ENCODE assay signal across 1 cellular context in genomic region chr1:41241748-41242644, GRCh38.
TF ChIP-seq lines count a peak whose summit lies in the region.

TSS of gene SCMH1 (minus strand) at chr1:41242306. CDS start at chr1:41186133, 56,173 bp downstream.

TF ChIP-seq in K562, 482 proteins besides CTCF, POLR2A, EP300 and RAD21 (continued from another document and continues in another):
- TF ChIP-seq ZNF717 (CRISPR knock-in tag; IDR thresholded peaks at IDR 0.05) = no peak
- TF ChIP-seq TAF15 (IDR thresholded peaks at IDR 0.05; ENCODE audit: low read depth, low read length) = no peak
- 0 out of 2 replicates have a peak, but pooled peaks have one; percentile 48 for TF ChIP-seq ZNF695 (CRISPR knock-in tag; IDR thresholded peaks at IDR 0.05)
- no peak for TF ChIP-seq MAFG (tag; conservative IDR thresholded peaks at IDR 0.05)
- no peak for TF ChIP-seq ZNF121 (CRISPR knock-in tag; conservative IDR thresholded peaks at IDR 0.05)
- no peak for TF ChIP-seq NR2C1 (IDR thresholded peaks at IDR 0.05)
- TF ChIP-seq NR2C1 (tag; IDR thresholded peaks at IDR 0.05) = no peak
- no peak for TF ChIP-seq NFATC3 (IDR thresholded peaks at IDR 0.05)
- TF ChIP-seq FOXJ3 (CRISPR knock-in tag; IDR thresholded peaks at IDR 0.05) = no peak
- TF ChIP-seq KAT7 (CRISPR knock-in tag; IDR thresholded peaks at IDR 0.05; ENCODE audit: borderline replicate concordance) = peak; percentile 84; the same call in 1 of the 2 replicates
- no peak for TF ChIP-seq POLR2B (IDR thresholded peaks at IDR 0.05; ENCODE audit: low read depth, partially characterized antibody)
- no peak for TF ChIP-seq ZNF274 (IDR thresholded peaks at IDR 0.05; ENCODE audit: borderline replicate concordance, low read depth, low read length)
- TF ChIP-seq FIP1L1 (IDR thresholded peaks at IDR 0.05; ENCODE audit: low read depth, low read length, poor library complexity, severe bottlenecking) = peak; percentile 1
- TF ChIP-seq U2AF2 (optimal IDR thresholded peaks at IDR 0.05; ENCODE audit: low read depth, low read length) = no peak
- TF ChIP-seq ZNF184 (CRISPR knock-in tag; IDR thresholded peaks at IDR 0.05) = no peak
- no peak; a peak in 1 of 4 replicates for TF ChIP-seq CSDE1 (IDR thresholded peaks at IDR 0.05)
- TF ChIP-seq GTF2B (IDR thresholded peaks at IDR 0.05; ENCODE audit: extremely low read depth, insufficient read length) = no peak
- TF ChIP-seq PRDM10 (IDR thresholded peaks at IDR 0.05; ENCODE audit: partially characterized antibody) = no peak
- peak; percentile 71; the same call in 1 of the 2 replicates for TF ChIP-seq RBM34 (IDR thresholded peaks at IDR 0.05; ENCODE audit: borderline replicate concordance, insufficient read depth, low read length)
- TF ChIP-seq TRIM24 (IDR thresholded peaks at IDR 0.05) = no peak; a peak in 1 of 4 replicates
- TF ChIP-seq ZNF589 (CRISPR knock-in tag; IDR thresholded peaks at IDR 0.05; ENCODE audit: low read depth) = peak; percentile 64; the same call in 1 of the 2 replicates
- TF ChIP-seq TAF9B (IDR thresholded peaks at IDR 0.05; ENCODE audit: partially characterized antibody) = no peak
- no peak for TF ChIP-seq ZNF277 (CRISPR knock-in tag; IDR thresholded peaks at IDR 0.05; ENCODE audit: borderline replicate concordance)
- no peak for TF ChIP-seq HMGXB4 (CRISPR knock-in tag; IDR thresholded peaks at IDR 0.05)
- TF ChIP-seq STAT5A (IDR thresholded peaks at IDR 0.05; ENCODE audit: borderline replicate concordance, low read length) = no peak
- TF ChIP-seq TAF1 (IDR thresholded peaks at IDR 0.05; ENCODE audit: control insufficient read depth, extremely low read depth, insufficient read depth, low read length, severe bottlenecking) = peak; percentile 82
- TF ChIP-seq HBP1 (CRISPR knock-in tag; IDR thresholded peaks at IDR 0.05) = no peak
- no peak for TF ChIP-seq SMARCB1 (IDR thresholded peaks at IDR 0.05; ENCODE audit: insufficient read length, low read depth)
- TF ChIP-seq XRCC3 (IDR thresholded peaks at IDR 0.05) = no peak
- no peak for TF ChIP-seq HNRNPUL1 (IDR thresholded peaks at IDR 0.05; ENCODE audit: low read length)
- TF ChIP-seq PHF20 (IDR thresholded peaks at IDR 0.05; ENCODE audit: partially characterized antibody) = peak; percentile 29
- no peak for TF ChIP-seq ELF1 (tag; IDR thresholded peaks at IDR 0.05)
- TF ChIP-seq SIRT6 (IDR thresholded peaks at IDR 0.05; ENCODE audit: low read depth, low read length) = no peak
- no peak for TF ChIP-seq ZMIZ1 (IDR thresholded peaks at IDR 0.05; ENCODE audit: low read depth in 2 of 2, low read length in 2 of 2)
- 0 out of 2 replicates have a peak, but pooled peaks have one; percentile 10 for TF ChIP-seq ZBED1 (IDR thresholded peaks at IDR 0.05)
- TF ChIP-seq ZNF143 (CRISPR knock-in tag; IDR thresholded peaks at IDR 0.05) = no peak
- TF ChIP-seq IFI16 (CRISPR knock-in tag; IDR thresholded peaks at IDR 0.05) = no peak
- no peak for TF ChIP-seq ZFP36 (IDR thresholded peaks at IDR 0.05; ENCODE audit: low read depth, low read length, partially characterized antibody)
- no peak for TF ChIP-seq NFXL1 (CRISPR knock-in tag; IDR thresholded peaks at IDR 0.05)
- no peak for TF ChIP-seq SOX6 (IDR thresholded peaks at IDR 0.05)
- TF ChIP-seq HCFC1 (IDR thresholded peaks at IDR 0.05; ENCODE audit: low read depth, low read length) = no peak
- no peak for TF ChIP-seq ZNF3 (CRISPR knock-in tag; IDR thresholded peaks at IDR 0.05)
- no peak for TF ChIP-seq HNRNPLL (IDR thresholded peaks at IDR 0.05; ENCODE audit: low read depth, low read length, poor library complexity, severe bottlenecking)
- TF ChIP-seq NFE2L1 (tag; IDR thresholded peaks at IDR 0.05; ENCODE audit: borderline replicate concordance, low read depth) = no peak
- no peak for TF ChIP-seq ZBTB49 (CRISPR knock-in tag; IDR thresholded peaks at IDR 0.05; ENCODE audit: borderline replicate concordance)
- peak; percentile 33; the same call in 1 of the 2 replicates for TF ChIP-seq KDM2B (CRISPR knock-in tag; IDR thresholded peaks at IDR 0.05)
- TF ChIP-seq CBX3 (IDR thresholded peaks at IDR 0.05; ENCODE audit: borderline replicate concordance in 1 of 2, low read length in 2 of 2) = 0 out of 3 replicates have a peak, but pooled peaks of 1 of the 2 experiments have one; percentile 12
- TF ChIP-seq ZNF780A (CRISPR knock-in tag; IDR thresholded peaks at IDR 0.05) = no peak
- peak; percentile 58 for TF ChIP-seq SIN3B (IDR thresholded peaks at IDR 0.05; ENCODE audit: low read depth)
- no peak for TF ChIP-seq PTTG1 (tag; IDR thresholded peaks at IDR 0.05; ENCODE audit: low read depth)
- TF ChIP-seq EWSR1 (IDR thresholded peaks at IDR 0.05; ENCODE audit: borderline replicate concordance, low read depth, partially characterized antibody) = no peak
- TF ChIP-seq NONO (IDR thresholded peaks at IDR 0.05; ENCODE audit: low read depth in 2 of 2, low read length in 1 of 2) = peak; percentile 80 to 83; a peak in 3 of 4 replicates
- TF ChIP-seq POLR3A (IDR thresholded peaks at IDR 0.05; ENCODE audit: borderline replicate concordance, extremely low read depth, insufficient read depth, insufficient read length) = no peak
- TF ChIP-seq SMARCE1 (IDR thresholded peaks at IDR 0.05) = 0 out of 2 replicates have a peak, but pooled peaks have one; percentile 43
- TF ChIP-seq CREM (IDR thresholded peaks at IDR 0.05; ENCODE audit: low read depth) = 0 out of 2 replicates have a peak, but pooled peaks have one; percentile 1
- no peak for TF ChIP-seq HSF4 (CRISPR knock-in tag; IDR thresholded peaks at IDR 0.05; ENCODE audit: borderline replicate concordance)
- peak; percentile 19; the same call in 1 of the 2 replicates for TF ChIP-seq ZNF740 (CRISPR knock-in tag; IDR thresholded peaks at IDR 0.05)
- TF ChIP-seq ZNF740 (tag; IDR thresholded peaks at IDR 0.05) = no peak
- no peak for TF ChIP-seq ZC3H4 (CRISPR knock-in tag; IDR thresholded peaks at IDR 0.05; ENCODE audit: borderline replicate concordance)
- TF ChIP-seq FUS (optimal IDR thresholded peaks at IDR 0.05; ENCODE audit: low read depth, low read length) = no peak
- no peak for TF ChIP-seq ZNF212 (CRISPR knock-in tag; IDR thresholded peaks at IDR 0.05)
